7 cellular contexts compared by ENCODE assay signal in genomic region chr2:239293450-239294430, GRCh38.
DNase-seq lines count a peak whose midpoint lies in the region; ATAC-seq and TF ChIP-seq lines count a peak whose summit lies in the region.

No MANE protein-coding gene starts in this region.

- no peaks in the 10 kb centered on the region for H3K9me2 ChIP-seq in PC-3 (replicated peaks; ENCODE audit: low read length)

- no peak for TF ChIP-seq EP300 in esophagus muscularis mucosa (IDR thresholded peaks at IDR 0.05)

- CTCF ChIA-PET in activated B cell treated with CpG ODN at 0.5 μM for 24 hours (lab: Charles Lee) (interaction anchor here (0.6 to 2.2 kb wide), 5 partner anchors 9 to 75 kb away, joined by 3 to 12 read pairs (median 3); no protein-coding TSS in a partner anchor), PC-3 (lab: Charles Lee) (no interaction called here)

- H3K4me1 Mint-ChIP-seq in activated B cell treated with CpG ODN at 0.5 μM for 24 hours, result peaks cover 73% of the 10 kb centered on the region

- peak overlapping the region; percentile 78 to 83 (median 80) for H3K27ac ChIP-seq in esophagus muscularis mucosa (replicated peaks in 1 of 4)
- H3K27ac ChIP-seq in PC-3 (ENCODE audit: low read length), result no peak overlapping the region

- H3K79me2 ChIP-seq in PC-3 (ENCODE audit: low read length), result no peaks in the 10 kb centered on the region

- no peak overlapping the region for H3K27ac Mint-ChIP-seq in activated B cell treated with CpG ODN at 0.5 μM for 24 hours

- H2AFZ ChIP-seq in PC-3 (ENCODE audit: low read length), result no peak overlapping the region

- no TSS peak for BruUV-seq in PC-3 (replicated peaks; lab: Mats Ljungman, UMichigan)

- ATAC-seq in GM21717 (IDR thresholded peaks at IDR 0.05; ENCODE audit: unreplicated experiment) (peak; percentile 71), activated B cell treated with CpG ODN at 0.5 μM for 24 hours (ENCODE audit: low read depth) (peak; percentile 85), PC-3 (no peak)

- intact Hi-C loops in activated B cell treated with CpG ODN at 0.5 μM for 24 hours (cut with micrococcal nuclease) (loop anchor here (1.0 kb wide), 4 partner anchors 10 to 108 kb away; partner anchors contain the start of gene HDAC4), esophagus muscularis mucosa (cut with DNase I) (no loop called here), PC-3 (cut with micrococcal nuclease) (no loop called here)

- TF ChIP-seq CTCF in activated B cell treated with CpG ODN at 0.5 μM for 24 hours (IDR thresholded peaks at IDR 0.05), result no peak
- no peak for TF ChIP-seq CTCF in esophagus muscularis mucosa (IDR thresholded peaks at IDR 0.05)
- no peak for TF ChIP-seq CTCF in PC-3 (conservative IDR thresholded peaks at IDR 0.05; ENCODE audit: low read depth, low read length)

- no peaks in the 10 kb centered on the region for H3K36me3 Mint-ChIP-seq in activated B cell treated with CpG ODN at 0.5 μM for 24 hours (ENCODE audit: low read depth)

- H3K9me3 ChIP-seq in esophagus muscularis mucosa, result no peaks in the 10 kb centered on the region
- H3K9me3 ChIP-seq in PC-3 (ENCODE audit: low read length), result no peaks in the 10 kb centered on the region

- H3K4me3 Mint-ChIP-seq in activated B cell treated with CpG ODN at 0.5 μM for 24 hours, result peak overlapping the region; percentile 28

- peaks cover 76 to 98% (median 98%) of the 10 kb centered on the region in 4 donors for H3K4me1 ChIP-seq in esophagus muscularis mucosa
- H3K4me1 ChIP-seq in PC-3 (ENCODE audit: insufficient read depth, low read length), result no peaks in the 10 kb centered on the region

- whole genome bisulfite sequencing in esophagus muscularis mucosa, result 91% methylated on average over 16 of the region's 23 CpGs

- no peak overlapping the region for H3K4me2 ChIP-seq in PC-3 (ENCODE audit: low read length)

- peaks cover 4% of the 10 kb centered on the region for H3K27me3 Mint-ChIP-seq in activated B cell treated with CpG ODN at 0.5 μM for 24 hours

- no peaks in the 10 kb centered on the region for H4K20me1 ChIP-seq in PC-3 (ENCODE audit: low read length)

- POLR2A ChIA-PET in activated B cell treated with CpG ODN at 0.5 μM for 24 hours (lab: Charles Lee) (interaction anchor here (0.9 to 2.4 kb wide), 9 partner anchors 9 to 107 kb away, joined by 3 to 10 read pairs (median 4); partner anchors contain the start of gene HDAC4), PC-3 (lab: Charles Lee; ENCODE audit: unreplicated experiment) (no interaction called here)

- no peaks in the 10 kb centered on the region for H3F3A ChIP-seq in PC-3 (ENCODE audit: low read length, unreplicated experiment)

- H3K36me3 ChIP-seq in esophagus muscularis mucosa (no peaks in the 10 kb centered on the region), PC-3 (ENCODE audit: low read depth, low read length) (no peaks in the 10 kb centered on the region)

- H3K27me3 ChIP-seq in esophagus muscularis mucosa (no peaks in the 10 kb centered on the region), PC-3 (ENCODE audit: low read length) (no peaks in the 10 kb centered on the region)

- no peaks in the 10 kb centered on the region for H3K9me3 Mint-ChIP-seq in activated B cell treated with CpG ODN at 0.5 μM for 24 hours

- H3K4me3 ChIP-seq in esophagus muscularis mucosa (no peak overlapping the region), PC-3 (ENCODE audit: low read length) (no peak overlapping the region)

- DNase-seq in activated B cell treated with CpG ODN at 0.5 μM for 24 hours, result no peak
- DNase-seq in esophagus muscularis mucosa (ENCODE audit: extremely low spot score), result no peak
- DNase-seq in stimulated activated CD4-positive, alpha-beta T cell treated with anti-CD3 and anti-CD28 coated beads, TNF-alpha, amount 100 ng/mL, for 24 hours (ENCODE audit: low read depth in 3 of 3), result peak; percentile 23 to 68 (median 60)
- no peak for DNase-seq in activated gamma-delta T cell (lab: John Stamatoyannopoulos, UW)
- no peak for DNase-seq in NCI-H748 treated with DMSO at 0.1 percent for 48 hours (lab: John Stamatoyannopoulos, UW)
- no peak for DNase-seq in PC-3

- no peak overlapping the region for H3K9ac ChIP-seq in PC-3 (ENCODE audit: low read length)

- no peak for TF ChIP-seq POLR2A in esophagus muscularis mucosa (IDR thresholded peaks at IDR 0.05; ENCODE audit: low read depth)

Comparison
In these comparisons a context has a peak if more than half of its experiments do, and no peak if none do; other contexts are left out.
1. DNase-seq: peak in stimulated activated CD4-positive, alpha-beta T cell treated with anti-CD3 and anti-CD28 coated beads, TNF-alpha, amount 100 ng/mL, for 24 hours (3 of 3); none in activated B cell treated with CpG ODN at 0.5 μM for 24 hours (single experiment), esophagus muscularis mucosa (single experiment), activated gamma-delta T cell (single experiment), NCI-H748 treated with DMSO at 0.1 percent for 48 hours (single experiment) and PC-3 (single experiment).